Comparison of ENCODE assay signal across 37 cellular contexts in the genomic region with DNA sequence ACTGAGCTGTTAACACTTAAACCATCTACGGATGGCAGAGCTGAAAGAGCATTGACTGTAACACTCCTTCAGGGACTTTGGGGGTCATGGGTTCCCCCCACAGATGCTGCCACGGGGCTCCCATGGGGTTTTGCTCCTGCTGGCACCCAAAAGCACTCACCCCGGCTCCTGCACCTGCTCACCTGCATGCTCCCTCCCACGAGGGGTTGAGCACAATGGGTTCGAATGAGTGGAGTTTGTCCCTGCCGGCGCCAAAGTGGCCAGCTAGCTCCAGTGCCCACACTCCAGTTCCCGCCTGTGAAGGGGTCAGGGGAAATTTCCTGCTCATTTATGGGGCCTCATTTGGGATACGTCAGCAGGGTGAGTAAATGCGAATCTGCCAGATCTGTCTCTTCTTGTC.
"Had no signal": no experiment of that assay in that cellular context is flagged by ENCODE, and none has a peak within 500 bp of the region (broad histone marks: within the 10 kb centered on the region; RNA-seq: fewer than 3 reads in every experiment).

No MANE protein-coding gene starts in this region.

- DNase-seq: activated CD4-positive, alpha-beta memory T cell treated with anti-CD3 and anti-CD28 coated beads, Interleukin-2, amount 10 ng/mL, durations not matched to agents 7 days and 5 days; activated CD4-positive, alpha-beta T cell treated with anti-CD3 and anti-CD28 coated beads for 1 hour; activated CD4-positive, alpha-beta T cell treated with anti-CD3 and anti-CD28 coated beads for 36 hours; activated CD4-positive, alpha-beta T cell treated with anti-CD3 and anti-CD28 coated beads for 48 hours; activated CD4-positive, alpha-beta T cell treated with anti-CD3 and anti-CD28 coated beads, Interleukin-2, amount 10 ng/mL, durations not matched to agents 7 days and 5 days; activated CD4-positive, alpha-beta T cell treated with anti-CD3 and anti-CD28 coated beads, Interleukin-2, amount 50 U/mL, for 48 hours; activated CD4-positive, CD25-positive, alpha-beta regulatory T cell; activated CD8-positive, alpha-beta memory T cell treated with anti-CD3 and anti-CD28 coated beads for 24 hours; activated CD8-positive, alpha-beta memory T cell treated with anti-CD3 and anti-CD28 coated beads, Interleukin-2, amount 10 ng/mL, durations not matched to agents 7 days and 5 days; activated CD8-positive, alpha-beta T cell treated with anti-CD3 and anti-CD28 coated beads, Interleukin-2, amount 10 ng/mL, durations not matched to agents 7 days and 5 days; activated effector memory CD4-positive, alpha-beta T cell treated with Interleukin-2 at 50 U/mL for 16 hours; activated gamma-delta T cell; activated naive CD4-positive, alpha-beta T cell treated with anti-CD3 and anti-CD28 coated beads, Interleukin-2, amount 10 ng/mL, durations not matched to agents 7 days and 5 days; activated naive CD4-positive, alpha-beta T cell treated with Interleukin-2 at 50 U/mL for 16 hours; activated naive CD8-positive, alpha-beta T cell treated with anti-CD3 and anti-CD28 coated beads, Interleukin-2, amount 10 ng/mL, durations not matched to agents 7 days and 5 days; activated naive CD8-positive, alpha-beta T cell treated with anti-CD3 and anti-CD28 coated beads, Interleukin-2, amount 50 U/mL, for 24 hours; activated T-cell treated with anti-CD3 and anti-CD28 coated beads, Interleukin-2, amount 50 U/mL, for 24 hours; activated T-cell treated with anti-CD3 and anti-CD28 coated beads, Interleukin-2, amount 50 U/mL, for 48 hours; amygdala; anterior cingulate cortex; caudate nucleus; cerebellar nuclear complex; T-helper 1 cell; T-helper 2 cell; T-helper 9 cell; WERI-Rb-1 had no signal

- H3K4me3 ChIP-seq: ascending aorta, cardiac muscle cell had no signal

- H3K27ac Mint-ChIP-seq: activated CD4-positive, alpha-beta memory T cell treated with anti-CD3 and anti-CD28 coated beads, Interleukin-2, amount 10 ng/mL, durations not matched to agents 7 days and 5 days; activated CD4-positive, alpha-beta T cell treated with anti-CD3 and anti-CD28 coated beads for 36 hours; activated CD4-positive, alpha-beta T cell treated with anti-CD3 and anti-CD28 coated beads, Interleukin-2, amount 10 ng/mL, durations not matched to agents 7 days and 5 days; activated CD8-positive, alpha-beta memory T cell treated with anti-CD3 and anti-CD28 coated beads, Interleukin-2, amount 10 ng/mL, durations not matched to agents 7 days and 5 days; activated CD8-positive, alpha-beta T cell treated with anti-CD3 and anti-CD28 coated beads, Interleukin-2, amount 10 ng/mL, durations not matched to agents 7 days and 5 days; activated naive CD4-positive, alpha-beta T cell treated with anti-CD3 and anti-CD28 coated beads, Interleukin-2, amount 10 ng/mL, durations not matched to agents 7 days and 5 days; activated naive CD8-positive, alpha-beta T cell; activated naive CD8-positive, alpha-beta T cell treated with anti-CD3 and anti-CD28 coated beads, Interleukin-2, amount 10 ng/mL, durations not matched to agents 7 days and 5 days; activated naive CD8-positive, alpha-beta T cell treated with anti-CD3 and anti-CD28 coated beads, Interleukin-2, amount 50 U/mL, for 24 hours; activated T-cell treated with anti-CD3 and anti-CD28 coated beads, Interleukin-2, amount 50 U/mL, for 24 hours; activated T-helper 2 cell treated with anti-CD3 and anti-CD28 coated beads, Interferon-gamma antibody, Interleukin-2, Interleukin-4, amounts not matched to agents 10 μg/mL and 5 μg/mL and 100 μg/mL, durations not matched to agents 14 hours and 24 hours and 36 hours; brain; T-helper 1 cell treated with Interleukin-12 subunit alpha and Interleukin-12 subunit beta and Interleukin-4 antibody, amounts not matched to agents 30 μg/mL and 1 μg/mL, for 36 hours; T-helper 2 cell treated with Interferon-gamma antibody and Interleukin-4, amounts not matched to agents 5 μg/mL and 100 μg/mL, for 36 hours; WTC11 had no signal

- H3K36me3 Mint-ChIP-seq: activated CD8-positive, alpha-beta memory T cell treated with anti-CD3 and anti-CD28 coated beads, Interleukin-2, amount 10 ng/mL, durations not matched to agents 7 days and 5 days; activated naive CD4-positive, alpha-beta T cell treated with anti-CD3 and anti-CD28 coated beads, Interleukin-2, amount 10 ng/mL, durations not matched to agents 7 days and 5 days; activated naive CD4-positive, alpha-beta T cell treated with anti-CD3 and anti-CD28 coated beads, Interleukin-2, amount 50 U/mL, for 24 hours; activated naive CD8-positive, alpha-beta T cell; activated naive CD8-positive, alpha-beta T cell treated with anti-CD3 and anti-CD28 coated beads, Interleukin-2, amount 10 ng/mL, durations not matched to agents 7 days and 5 days; brain; WTC11 had no signal

- H3K27me3 Mint-ChIP-seq: activated CD4-positive, alpha-beta T cell treated with anti-CD3 and anti-CD28 coated beads for 36 hours; activated CD4-positive, alpha-beta T cell treated with anti-CD3 and anti-CD28 coated beads, Interleukin-2, amount 10 ng/mL, durations not matched to agents 7 days and 5 days; activated naive CD4-positive, alpha-beta T cell treated with anti-CD3 and anti-CD28 coated beads, Interleukin-2, amount 50 U/mL, for 24 hours; activated naive CD8-positive, alpha-beta T cell; activated naive CD8-positive, alpha-beta T cell treated with anti-CD3 and anti-CD28 coated beads, Interleukin-2, amount 50 U/mL, for 24 hours had no signal

- H3K4me3 Mint-ChIP-seq: activated CD4-positive, alpha-beta memory T cell treated with anti-CD3 and anti-CD28 coated beads, Interleukin-2, amount 10 ng/mL, durations not matched to agents 7 days and 5 days; activated CD4-positive, alpha-beta T cell treated with anti-CD3 and anti-CD28 coated beads for 36 hours; activated CD4-positive, alpha-beta T cell treated with anti-CD3 and anti-CD28 coated beads, Interleukin-2, amount 10 ng/mL, durations not matched to agents 7 days and 5 days; activated CD8-positive, alpha-beta memory T cell treated with anti-CD3 and anti-CD28 coated beads, Interleukin-2, amount 10 ng/mL, durations not matched to agents 7 days and 5 days; activated CD8-positive, alpha-beta T cell treated with anti-CD3 and anti-CD28 coated beads, Interleukin-2, amount 10 ng/mL, durations not matched to agents 7 days and 5 days; activated naive CD4-positive, alpha-beta T cell treated with anti-CD3 and anti-CD28 coated beads, Interleukin-2, amount 10 ng/mL, durations not matched to agents 7 days and 5 days; activated naive CD4-positive, alpha-beta T cell treated with anti-CD3 and anti-CD28 coated beads, Interleukin-2, amount 50 U/mL, for 24 hours; activated naive CD8-positive, alpha-beta T cell; activated naive CD8-positive, alpha-beta T cell treated with anti-CD3 and anti-CD28 coated beads, Interleukin-2, amount 10 ng/mL, durations not matched to agents 7 days and 5 days; activated naive CD8-positive, alpha-beta T cell treated with anti-CD3 and anti-CD28 coated beads, Interleukin-2, amount 50 U/mL, for 24 hours; activated T-cell treated with anti-CD3 and anti-CD28 coated beads, Interleukin-2, amount 50 U/mL, for 24 hours; brain; central memory CD8-positive, alpha-beta T cell; T-helper 1 cell treated with Interleukin-12 subunit alpha and Interleukin-12 subunit beta and Interleukin-4 antibody, amounts not matched to agents 30 μg/mL and 1 μg/mL, for 36 hours; T-helper 2 cell treated with Interferon-gamma antibody and Interleukin-4, amounts not matched to agents 5 μg/mL and 100 μg/mL, for 36 hours; WTC11 had no signal

- H3K27me3 ChIP-seq: ascending aorta, cardiac muscle cell had no signal

- H3K9me3 Mint-ChIP-seq: activated CD4-positive, alpha-beta memory T cell treated with anti-CD3 and anti-CD28 coated beads, Interleukin-2, amount 10 ng/mL, durations not matched to agents 7 days and 5 days; activated naive CD4-positive, alpha-beta T cell treated with anti-CD3 and anti-CD28 coated beads, Interleukin-2, amount 10 ng/mL, durations not matched to agents 7 days and 5 days; activated naive CD4-positive, alpha-beta T cell treated with anti-CD3 and anti-CD28 coated beads, Interleukin-2, amount 50 U/mL, for 24 hours; activated naive CD8-positive, alpha-beta T cell treated with anti-CD3 and anti-CD28 coated beads, Interleukin-2, amount 50 U/mL, for 24 hours; activated T-cell treated with anti-CD3 and anti-CD28 coated beads, Interleukin-2, amount 50 U/mL, for 24 hours; activated T-helper 2 cell treated with anti-CD3 and anti-CD28 coated beads, Interferon-gamma antibody, Interleukin-2, Interleukin-4, amounts not matched to agents 10 μg/mL and 5 μg/mL and 100 μg/mL, durations not matched to agents 14 hours and 24 hours and 36 hours; central memory CD8-positive, alpha-beta T cell; T-helper 1 cell treated with Interleukin-12 subunit alpha and Interleukin-12 subunit beta and Interleukin-4 antibody, amounts not matched to agents 30 μg/mL and 1 μg/mL, for 36 hours; T-helper 2 cell treated with Interferon-gamma antibody and Interleukin-4, amounts not matched to agents 5 μg/mL and 100 μg/mL, for 36 hours had no signal

- H3K27ac ChIP-seq: ascending aorta, cardiac muscle cell, WERI-Rb-1 had no signal

- H3K36me3 ChIP-seq: ascending aorta, cardiac muscle cell, WERI-Rb-1 had no signal

- H3K4me1 Mint-ChIP-seq: activated CD4-positive, alpha-beta memory T cell treated with anti-CD3 and anti-CD28 coated beads, Interleukin-2, amount 10 ng/mL, durations not matched to agents 7 days and 5 days; activated CD4-positive, alpha-beta T cell treated with anti-CD3 and anti-CD28 coated beads for 36 hours; activated CD4-positive, alpha-beta T cell treated with anti-CD3 and anti-CD28 coated beads, Interleukin-2, amount 10 ng/mL, durations not matched to agents 7 days and 5 days; activated naive CD4-positive, alpha-beta T cell treated with anti-CD3 and anti-CD28 coated beads, Interleukin-2, amount 10 ng/mL, durations not matched to agents 7 days and 5 days; WTC11 had no signal

- H3K4me1 ChIP-seq: ascending aorta had no signal

- ATAC-seq: activated CD4-positive, alpha-beta T cell treated with anti-CD3 and anti-CD28 coated beads for 36 hours; activated CD4-positive, CD25-positive, alpha-beta regulatory T cell treated with anti-CD3 and anti-CD28 coated beads, Interleukin-2, amount 50 U/mL, for 24 hours; activated CD8-positive, alpha-beta memory T cell treated with anti-CD3 and anti-CD28 coated beads, Interleukin-2, amount 10 ng/mL, durations not matched to agents 7 days and 5 days; activated CD8-positive, alpha-beta T cell treated with anti-CD3 and anti-CD28 coated beads, Interleukin-2, amount 10 ng/mL, durations not matched to agents 7 days and 5 days; activated naive CD8-positive, alpha-beta T cell treated with anti-CD3 and anti-CD28 coated beads, Interleukin-2, amount 50 U/mL, for 24 hours; WTC11 had no signal
